1 cellular context compared by ENCODE assay signal in genomic region chr20:51722246-51722645, GRCh38. TPM values are rescaled to one million over a fixed set of nuclear protein-coding genes. Genes with fewer than 3 reads are reported as not detected.
"Had no signal": no experiment of that assay in that cellular context is flagged by ENCODE, and none has a peak within 500 bp of the region (broad histone marks: within the 10 kb centered on the region; RNA-seq: fewer than 3 reads in every experiment).

No MANE protein-coding gene starts in this region.

RNA-seq across cellular contexts. Expression of gene ATP9A, which starts 45.9 kb away (rescaled TPM):
- polyA plus RNA-seq: naive thymus-derived CD8-positive, alpha-beta T cell had no signal
